19 cellular contexts compared by ENCODE assay signal in the genomic region with DNA sequence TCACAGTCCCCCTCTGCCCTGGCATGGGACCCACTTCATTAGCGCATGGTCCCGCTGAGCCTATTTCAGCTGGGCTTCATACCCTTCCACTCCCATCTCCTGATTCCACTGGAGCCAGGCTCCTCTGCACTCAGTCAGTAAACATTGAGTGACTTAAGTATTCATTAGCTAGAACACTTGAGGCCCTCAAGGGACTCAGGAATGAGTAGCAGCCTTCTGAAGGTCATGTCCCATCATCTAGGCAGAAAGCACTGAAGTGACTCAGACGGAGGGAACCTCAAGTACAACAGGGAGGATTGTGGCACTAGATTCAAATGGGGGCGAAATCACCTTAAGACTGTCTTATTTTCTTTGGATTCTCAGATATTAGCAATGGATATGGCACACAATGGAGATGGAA.
DNase-seq lines count a peak whose midpoint lies in the region; ATAC-seq, FAIRE-seq and TF ChIP-seq lines count a peak whose summit lies in the region.
"Had no signal": no experiment of that assay in that cellular context is flagged by ENCODE, and none has a peak within 500 bp of the region (broad histone marks: within the 10 kb centered on the region; RNA-seq: fewer than 3 reads in every experiment).

No MANE protein-coding gene starts in this region.

- ATAC-seq in activated CD4-positive, CD25-positive, alpha-beta regulatory T cell treated with anti-CD3 and anti-CD28 coated beads, Interleukin-2, amount 50 U/mL, for 24 hours = peak; percentile 22 to 35
- ATAC-seq in GM12878 = no peak
- ATAC-seq in stimulated activated naive CD8-positive, alpha-beta T cell treated with anti-CD3 and anti-CD28 coated beads, Interleukin-15, Interleukin-2, amounts not matched to agents 100 U/mL and 50 U/mL, for 24 hours = peak; percentile 60
- ATAC-seq: activated CD8-positive, alpha-beta memory T cell treated with anti-CD3 and anti-CD28 coated beads, Interleukin-2, amount 10 ng/mL, durations not matched to agents 7 days and 5 days; foreskin keratinocyte; GM23338; left lobe of liver had no signal

- H3K27me3 ChIP-seq in GM12878 (replicated peaks in 1 of 2; ENCODE audit: control insufficient read depth in 2 of 2, insufficient read depth in 2 of 2, low read length in 1 of 2) = no peaks in the 10 kb centered on the region
- H3K27me3 ChIP-seq: foreskin keratinocyte, upper lobe of left lung had no signal

- TF ChIP-seq CTCF in GM12878 (IDR thresholded peaks at IDR 0.05 in 2 of 3, conservative IDR thresholded peaks at IDR 0.05 in 1 of 3; ENCODE audit: control insufficient read depth in 2 of 3, extremely low read depth in 1 of 3, insufficient read depth in 1 of 3, low read depth in 3 of 3, low read length in 3 of 3) = no peak

- H3K9ac ChIP-seq in GM12878 (ENCODE audit: control insufficient read depth, insufficient read depth, low read length) = no peak overlapping the region

- no peaks in the 10 kb centered on the region for H3K36me3 ChIP-seq in GM12878 (ENCODE audit: control insufficient read depth in 2 of 2, insufficient read depth in 2 of 2, low read length in 1 of 2)
- H3K36me3 ChIP-seq: upper lobe of left lung had no signal

- POLR2A ChIA-PET in GM12878 (lab: Charles Lee) = no interaction called here

- CTCF ChIA-PET in GM12878 (lab: Yijun Ruan, JAX) = interaction anchor here (0.6 to 3.1 kb wide), 8 partner anchors 8 to 924 kb away, joined by 3 to 25 read pairs (median 4); no protein-coding TSS in a partner anchor

- intact Hi-C loops in GM12878 (cut with micrococcal nuclease; ENCODE audit: unreplicated experiment) = loop anchor here (10.0 kb wide), 3 partner anchors 185 to 785 kb away; a partner anchor contains a TSS

- peak overlapping the region; percentile 32 for H2AFZ ChIP-seq in GM12878 (ENCODE audit: control insufficient read depth, low read depth, low read length)
- H2AFZ ChIP-seq: GM23338 had no signal

- RAD21 ChIA-PET in GM12878 (lab: Charles Lee; ENCODE audit: unreplicated experiment) = interaction anchor here (0.6 to 1.4 kb wide), 5 partner anchors 23 to 456 kb away, joined by 3 read pairs; no protein-coding TSS in a partner anchor

- DNase-seq in activated CD4-positive, CD25-positive, alpha-beta regulatory T cell (lab: John Stamatoyannopoulos, UW) = no peak
- DNase-seq in HK-2 (ENCODE audit: unreplicated experiment) (peak; percentile 32), GM12878 (ENCODE audit: low read depth, low spot score) (no peak), NCI-H2196 (lab: John Stamatoyannopoulos, UW; ENCODE audit: unreplicated experiment) (no peak), activated gamma-delta T cell treated with Interleukin-2 at 50 U/mL for 16 hours (no peak)
- no peak for DNase-seq in stimulated activated naive CD8-positive, alpha-beta T cell treated with anti-CD3 and anti-CD28 coated beads, Interleukin-15, Interleukin-2, amounts not matched to agents 100 U/mL and 50 U/mL, for 24 hours
- DNase-seq in stimulated activated CD4-positive, alpha-beta T cell treated with anti-CD3 and anti-CD28 coated beads, Interleukin-4, amount 100 ng/mL, for 4 hours = no peak
- DNase-seq: activated CD8-positive, alpha-beta memory T cell treated with anti-CD3 and anti-CD28 coated beads, Interleukin-2, amount 10 ng/mL, durations not matched to agents 7 days and 5 days; activated naive CD4-positive, alpha-beta T cell treated with Interleukin-2 at 50 U/mL for 16 hours; CD8-positive, alpha-beta memory T cell; foreskin keratinocyte; NCI-H1092 treated with DMSO at 0.1 percent for 48 hours; NCI-H774; upper lobe of left lung had no signal

- H3K9me3 ChIP-seq in GM12878 (replicated peaks; ENCODE audit: control insufficient read depth, insufficient read depth, low read length) = no peaks in the 10 kb centered on the region; the same call in 2 of the 3 replicates
- H3K9me3 ChIP-seq: upper lobe of left lung had no signal

- no peak for TF ChIP-seq POLR2A in GM12878 (IDR thresholded peaks at IDR 0.05; ENCODE audit: low read depth, low read length)

- H3K4me1 ChIP-seq in GM12878 (ENCODE audit: control insufficient read depth, insufficient read depth, low read length) = peaks cover 8% of the 10 kb centered on the region

- H3K27ac ChIP-seq in GM12878 (ENCODE audit: control insufficient read depth, insufficient read depth) = no peak overlapping the region
- H3K27ac ChIP-seq: foreskin keratinocyte, upper lobe of left lung, VCaP had no signal

- no peaks in the 10 kb centered on the region for H3K79me2 ChIP-seq in GM12878 (ENCODE audit: control insufficient read depth, insufficient read depth, low read length)

- SMC1A ChIA-PET in GM12878 (lab: Charles Lee; ENCODE audit: uncharacterized antibody, unreplicated experiment) = interaction anchor here (0.8 to 4.5 kb wide), 6 partner anchors 9 to 79 kb away, joined by 3 to 20 read pairs (median 6); no protein-coding TSS in a partner anchor

- TF ChIP-seq EP300 in GM12878 (IDR thresholded peaks at IDR 0.05; ENCODE audit: borderline replicate concordance in 1 of 2, control insufficient read depth in 1 of 2, low read depth in 2 of 2, low read length in 2 of 2) = no peak

- no peak overlapping the region for H3K4me3 ChIP-seq in GM12878
- H3K4me3 ChIP-seq: GM23338, upper lobe of left lung had no signal

- no TSS peak for BruUV-seq in GM12878 (replicated peaks; lab: Mats Ljungman, UMichigan)

- no peak for FAIRE-seq in GM12878 (lab: Jason Lieb, UNC)
- FAIRE-seq: A204.1 had no signal

- WGBS in GM12878 (ENCODE audit: insufficient coverage, insufficient replicate concordance, low lambda C conversion rate, missing lambda C conversion rate) = 79% methylated on average over 4 of the region's 4 CpGs

- H4K20me1 ChIP-seq in GM12878 (ENCODE audit: control insufficient read depth, insufficient read depth) = no peaks in the 10 kb centered on the region

- no peak overlapping the region for H3K4me2 ChIP-seq in GM12878 (ENCODE audit: control insufficient read depth, insufficient read depth)
- H3K4me2 ChIP-seq: GM23338 had no signal

- no peak for TF ChIP-seq RAD21 in GM12878 (IDR thresholded peaks at IDR 0.05; ENCODE audit: insufficient read depth, low read depth, low read length)

- in situ Hi-C loops in GM12878 (cut with MboI) = no loop called here

TF ChIP-seq in GM12878, 131 proteins besides CTCF, POLR2A, EP300 and RAD21:
- TF ChIP-seq, protein P1, sequence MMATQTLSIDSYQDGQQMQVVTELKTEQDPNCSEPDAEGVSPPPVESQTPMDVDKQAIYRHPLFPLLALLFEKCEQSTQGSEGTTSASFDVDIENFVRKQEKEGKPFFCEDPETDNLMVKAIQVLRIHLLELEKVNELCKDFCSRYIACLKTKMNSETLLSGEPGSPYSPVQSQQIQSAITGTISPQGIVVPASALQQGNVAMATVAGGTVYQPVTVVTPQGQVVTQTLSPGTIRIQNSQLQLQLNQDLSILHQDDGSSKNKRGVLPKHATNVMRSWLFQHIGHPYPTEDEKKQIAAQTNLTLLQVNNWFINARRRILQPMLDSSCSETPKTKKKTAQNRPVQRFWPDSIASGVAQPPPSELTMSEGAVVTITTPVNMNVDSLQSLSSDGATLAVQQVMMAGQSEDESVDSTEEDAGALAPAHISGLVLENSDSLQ (IDR thresholded peaks at IDR 0.05) = 0 out of 2 replicates have a peak, but pooled peaks have one; percentile 2
- TF ChIP-seq RBBP5 (conservative IDR thresholded peaks at IDR 0.05) (no peak), BRCA1 (IDR thresholded peaks at IDR 0.05; ENCODE audit: low read depth, low read length) (no peak), NR2C1 (IDR thresholded peaks at IDR 0.05) (no peak), SREBF1 (IDR thresholded peaks at IDR 0.05; ENCODE audit: low read length) (no peak), ZNF217 (IDR thresholded peaks at IDR 0.05) (no peak)
